Comparison of ENCODE assay signal across 14 cellular contexts in the genomic region with DNA sequence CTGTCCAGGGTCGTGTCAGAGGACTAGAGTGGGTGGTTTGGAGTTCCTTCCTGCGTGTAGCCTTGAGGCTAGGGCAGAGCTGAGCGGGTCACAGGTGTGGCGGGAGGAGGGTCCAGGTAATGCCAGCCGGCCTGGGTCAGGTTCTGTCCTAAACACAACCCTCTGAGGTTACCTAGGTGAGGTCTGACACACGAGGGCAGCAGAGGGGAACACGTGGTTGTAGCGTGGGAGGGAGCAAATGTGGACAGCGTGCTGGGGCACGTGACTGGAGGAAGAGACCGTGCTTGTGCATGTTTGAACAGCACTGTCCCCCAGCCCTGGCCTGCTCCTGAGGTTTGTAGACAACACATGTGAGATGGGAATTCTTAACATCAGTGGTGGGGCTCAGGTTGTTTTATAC. TPM values are rescaled to one million over a fixed set of nuclear protein-coding genes. Genes with fewer than 3 reads are reported as not detected.
A peak's percentile ranks its signal among the peaks of the same experiment; 100 is the strongest.
DNase-seq lines count a peak whose midpoint lies in the region; ATAC-seq, FAIRE-seq and TF ChIP-seq lines count a peak whose summit lies in the region.
"Had no signal": no experiment of that assay in that cellular context is flagged by ENCODE, and none has a peak within 500 bp of the region (broad histone marks: within the 10 kb centered on the region; RNA-seq: fewer than 3 reads in every experiment).

No MANE protein-coding gene starts in this region.

- peak; percentile 66 for FAIRE-seq in GM12892 (lab: Jason Lieb, UNC)

- no peak for TF ChIP-seq POLR2A in GM12892 (IDR thresholded peaks at IDR 0.05; ENCODE audit: low read depth, low read length)

- DNase-seq in GM12892 (ENCODE audit: insufficient read length) (no peak), RPMI8226 (peak; percentile 33), immature natural killer cell (peak in 2 of 3 donors; percentile 17 to 23), ecto neural progenitor cell (ENCODE audit: low spot score) (no peak)
- DNase-seq in T-helper 2 cell treated with Interferon-gamma antibody and Interleukin-4, amounts not matched to agents 5 μg/mL and 100 μg/mL, for 36 hours (ENCODE audit: low spot score) = no peak
- DNase-seq: activated CD8-positive, alpha-beta memory T cell treated with anti-CD3 and anti-CD28 coated beads for 24 hours; CD8-positive, alpha-beta T cell; dermis blood vessel endothelial cell; glutamatergic neuron; NCI-H510A; SW 1271 had no signal

- H3K27ac ChIP-seq in C4-2B = peak overlapping the region; percentile 34

- H3K27ac Mint-ChIP-seq in immature natural killer cell = peak overlapping the region in 3 of 6 donors; percentile 3 to 58 (median 40)
- no peak overlapping the region for H3K27ac Mint-ChIP-seq in T-helper 2 cell treated with Interferon-gamma antibody and Interleukin-4, amounts not matched to agents 5 μg/mL and 100 μg/mL, for 36 hours
- H3K27ac Mint-ChIP-seq: CD8-positive, alpha-beta T cell had no signal

- H3K27me3 Mint-ChIP-seq in immature natural killer cell (ENCODE audit: low read depth in 3 of 3) = peaks cover 0 to 2% (median 2%) of the 10 kb centered on the region in 3 donors
- peaks cover 11% of the 10 kb centered on the region for H3K27me3 Mint-ChIP-seq in T-helper 2 cell treated with Interferon-gamma antibody and Interleukin-4, amounts not matched to agents 5 μg/mL and 100 μg/mL, for 36 hours (ENCODE audit: low read depth)

- TF ChIP-seq CTCF in C4-2B (conservative IDR thresholded peaks at IDR 0.05) = no peak; the same call in 1 of the 2 replicates

- ATAC-seq in GM21717 (IDR thresholded peaks at IDR 0.05; ENCODE audit: unreplicated experiment) (no peak), HG02884 (IDR thresholded peaks at IDR 0.05; ENCODE audit: unreplicated experiment) (no peak)
- ATAC-seq: CD8-positive, alpha-beta T cell had no signal

- no peaks in the 10 kb centered on the region for H3K36me3 Mint-ChIP-seq in immature natural killer cell
- no peaks in the 10 kb centered on the region for H3K36me3 Mint-ChIP-seq in T-helper 2 cell treated with Interferon-gamma antibody and Interleukin-4, amounts not matched to agents 5 μg/mL and 100 μg/mL, for 36 hours (ENCODE audit: low read depth)
- H3K36me3 Mint-ChIP-seq: CD8-positive, alpha-beta T cell had no signal

- H3K4me1 Mint-ChIP-seq in immature natural killer cell = peaks cover 37% of the 10 kb centered on the region in 2 donors
- peaks cover 14% of the 10 kb centered on the region for H3K4me1 Mint-ChIP-seq in T-helper 2 cell treated with Interferon-gamma antibody and Interleukin-4, amounts not matched to agents 5 μg/mL and 100 μg/mL, for 36 hours (ENCODE audit: low read depth)

- peak overlapping the region in 1 of 5 donors; percentile 50 for H3K4me3 Mint-ChIP-seq in immature natural killer cell
- H3K4me3 Mint-ChIP-seq in T-helper 2 cell treated with Interferon-gamma antibody and Interleukin-4, amounts not matched to agents 5 μg/mL and 100 μg/mL, for 36 hours = no peak overlapping the region
- H3K4me3 Mint-ChIP-seq: CD8-positive, alpha-beta T cell had no signal

- H3K9me3 Mint-ChIP-seq in immature natural killer cell = no peaks in the 10 kb centered on the region
- H3K9me3 Mint-ChIP-seq in T-helper 2 cell treated with Interferon-gamma antibody and Interleukin-4, amounts not matched to agents 5 μg/mL and 100 μg/mL, for 36 hours = no peaks in the 10 kb centered on the region
- H3K9me3 Mint-ChIP-seq: CD8-positive, alpha-beta T cell had no signal

RNA-seq across cellular contexts. Expression of a gene that starts 13.1 kb away (rescaled TPM):
- polyA plus RNA-seq in GM12892 (2012; ENCODE audit: missing spikeins) = 0.15 TPM
- polyA plus RNA-seq in immature natural killer cell = 1 to 10 TPM in 1 of 3 donors, not detected in 2; 1.4 TPM

RNA-seq across cellular contexts. Expression of a gene that starts 17.7 kb away (rescaled TPM):
- 0.23 TPM for polyA plus RNA-seq in GM12892 (2012; ENCODE audit: missing spikeins)
- 100 to 1,000 TPM in 1 of 3 donors, 10 to 100 TPM in 2; 64.8 to 123 (median 71.7) TPM for polyA plus RNA-seq in immature natural killer cell

RNA-seq across cellular contexts. Expression of a gene that starts 44.8 kb away (rescaled TPM):
- polyA plus RNA-seq in GM12892 (2012; ENCODE audit: missing spikeins) = not detected
- polyA plus RNA-seq in immature natural killer cell = not detected

Comparison
In these comparisons a context has a peak if more than half of its experiments do, and no peak if none do; other contexts are left out.
1. DNase-seq: peak in RPMI8226 (single experiment) and immature natural killer cell (2 of 3); none in GM12892 (single experiment), T-helper 2 cell treated with Interferon-gamma antibody and Interleukin-4, amounts not matched to agents 5 μg/mL and 100 μg/mL, for 36 hours (single experiment) and ecto neural progenitor cell (single experiment).